ENCODE assay signal across 7 cellular contexts in the genomic region with DNA sequence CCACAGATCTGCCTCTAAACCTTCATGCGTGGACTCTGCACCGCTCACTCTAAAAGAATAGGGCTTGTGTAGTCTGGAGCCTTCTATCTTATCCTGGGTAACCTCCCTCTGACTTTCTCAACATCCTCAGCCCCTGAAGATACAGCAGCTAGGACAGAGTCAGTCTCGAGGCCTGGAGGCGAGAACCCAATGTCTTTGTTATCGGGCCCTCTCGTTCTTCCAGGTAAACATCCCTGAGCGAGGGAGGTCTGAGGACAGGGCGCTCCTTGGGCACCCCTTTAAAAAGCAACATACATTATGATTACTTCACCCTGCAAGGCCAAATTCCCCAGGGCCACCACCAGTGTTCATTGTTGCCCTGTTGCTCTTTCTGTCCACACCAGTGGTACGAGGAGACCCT.
"Had no signal": no experiment of that assay in that cellular context is flagged by ENCODE, and none has a peak within 500 bp of the region (broad histone marks: within the 10 kb centered on the region; RNA-seq: fewer than 3 reads in every experiment).

No MANE protein-coding gene starts in this region.

- H2AFZ ChIP-seq: GM23338 had no signal

- H3K9me3 Mint-ChIP-seq: GM23338, H9 had no signal

- ATAC-seq: GM23338, HepG2 had no signal

- H3K4me3 ChIP-seq: GM23338 had no signal

- H3K36me3 Mint-ChIP-seq: IgD-negative memory B cell had no signal

- DNase-seq: H9, HCEC 1CT, KBM-7 had no signal

- H3K4me2 ChIP-seq: GM23338 had no signal

- H3K27ac Mint-ChIP-seq: GM23338 had no signal

- H3K4me3 Mint-ChIP-seq: GM23338, H9, IgD-negative memory B cell had no signal

- H3K27ac ChIP-seq: HL-60 had no signal
